Comparison of ENCODE assay signal across 2 cellular contexts in the genomic region with DNA sequence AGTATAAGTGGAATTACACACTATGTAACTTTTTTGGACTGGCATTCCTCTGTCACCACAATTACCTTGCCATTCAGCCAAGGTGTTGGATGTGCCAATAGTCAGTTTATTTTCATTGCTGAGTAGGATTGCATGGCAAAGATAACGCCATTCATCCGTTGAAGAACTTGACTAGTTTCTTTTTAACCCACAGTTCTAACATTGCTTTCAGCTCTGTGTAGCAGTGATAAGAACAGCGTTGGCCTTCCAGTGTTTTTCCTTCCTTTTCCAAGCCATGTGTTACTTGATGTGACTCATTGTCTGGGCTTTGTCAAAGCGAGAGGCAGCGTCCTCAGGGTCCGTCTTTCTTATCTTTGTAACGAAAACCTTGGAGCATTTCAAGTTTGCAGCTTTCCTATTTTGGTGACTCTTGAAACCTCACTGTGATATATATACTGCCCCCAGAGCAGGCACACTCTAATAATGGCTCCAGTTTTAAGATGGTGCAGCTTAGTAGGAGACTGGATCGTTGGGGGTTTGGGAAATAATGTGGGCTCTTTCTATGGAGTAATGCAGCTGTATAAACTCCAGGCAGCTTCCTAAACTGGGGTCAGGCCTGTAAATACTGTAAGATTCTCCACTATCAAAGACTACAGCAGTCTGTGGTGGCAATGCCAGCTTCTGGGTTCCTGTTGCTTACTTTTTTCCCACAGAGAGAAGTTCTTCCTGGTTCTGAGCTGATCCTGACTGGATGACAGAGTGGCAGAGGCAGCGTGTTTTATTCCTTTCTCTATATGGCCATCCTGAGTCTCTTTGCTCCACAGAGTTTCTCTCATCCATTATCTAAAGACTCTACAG.
TF ChIP-seq lines count a peak whose summit lies in the region.

No MANE protein-coding gene starts in this region.

TF ChIP-seq in SK-N-SH, 30 proteins besides CTCF, POLR2A, EP300 and RAD21:
- TF ChIP-seq FOXM1 (IDR thresholded peaks at IDR 0.05; ENCODE audit: low read depth) (no peak), TCF12 (IDR thresholded peaks at IDR 0.05) (peak; percentile 30; the same call in 1 of the 2 replicates), GATA2 (CRISPR knock-in tag; IDR thresholded peaks at IDR 0.05) (no peak)
TF ChIP-seq in SK-N-SH: peak in this region for 1.

TF ChIP-seq in HepG2, 621 proteins besides CTCF, POLR2A, EP300 and RAD21:
- no peak for TF ChIP-seq MXI1 (IDR thresholded peaks at IDR 0.05; ENCODE audit: borderline replicate concordance, low read depth, low read length)
- TF ChIP-seq, protein P1, sequence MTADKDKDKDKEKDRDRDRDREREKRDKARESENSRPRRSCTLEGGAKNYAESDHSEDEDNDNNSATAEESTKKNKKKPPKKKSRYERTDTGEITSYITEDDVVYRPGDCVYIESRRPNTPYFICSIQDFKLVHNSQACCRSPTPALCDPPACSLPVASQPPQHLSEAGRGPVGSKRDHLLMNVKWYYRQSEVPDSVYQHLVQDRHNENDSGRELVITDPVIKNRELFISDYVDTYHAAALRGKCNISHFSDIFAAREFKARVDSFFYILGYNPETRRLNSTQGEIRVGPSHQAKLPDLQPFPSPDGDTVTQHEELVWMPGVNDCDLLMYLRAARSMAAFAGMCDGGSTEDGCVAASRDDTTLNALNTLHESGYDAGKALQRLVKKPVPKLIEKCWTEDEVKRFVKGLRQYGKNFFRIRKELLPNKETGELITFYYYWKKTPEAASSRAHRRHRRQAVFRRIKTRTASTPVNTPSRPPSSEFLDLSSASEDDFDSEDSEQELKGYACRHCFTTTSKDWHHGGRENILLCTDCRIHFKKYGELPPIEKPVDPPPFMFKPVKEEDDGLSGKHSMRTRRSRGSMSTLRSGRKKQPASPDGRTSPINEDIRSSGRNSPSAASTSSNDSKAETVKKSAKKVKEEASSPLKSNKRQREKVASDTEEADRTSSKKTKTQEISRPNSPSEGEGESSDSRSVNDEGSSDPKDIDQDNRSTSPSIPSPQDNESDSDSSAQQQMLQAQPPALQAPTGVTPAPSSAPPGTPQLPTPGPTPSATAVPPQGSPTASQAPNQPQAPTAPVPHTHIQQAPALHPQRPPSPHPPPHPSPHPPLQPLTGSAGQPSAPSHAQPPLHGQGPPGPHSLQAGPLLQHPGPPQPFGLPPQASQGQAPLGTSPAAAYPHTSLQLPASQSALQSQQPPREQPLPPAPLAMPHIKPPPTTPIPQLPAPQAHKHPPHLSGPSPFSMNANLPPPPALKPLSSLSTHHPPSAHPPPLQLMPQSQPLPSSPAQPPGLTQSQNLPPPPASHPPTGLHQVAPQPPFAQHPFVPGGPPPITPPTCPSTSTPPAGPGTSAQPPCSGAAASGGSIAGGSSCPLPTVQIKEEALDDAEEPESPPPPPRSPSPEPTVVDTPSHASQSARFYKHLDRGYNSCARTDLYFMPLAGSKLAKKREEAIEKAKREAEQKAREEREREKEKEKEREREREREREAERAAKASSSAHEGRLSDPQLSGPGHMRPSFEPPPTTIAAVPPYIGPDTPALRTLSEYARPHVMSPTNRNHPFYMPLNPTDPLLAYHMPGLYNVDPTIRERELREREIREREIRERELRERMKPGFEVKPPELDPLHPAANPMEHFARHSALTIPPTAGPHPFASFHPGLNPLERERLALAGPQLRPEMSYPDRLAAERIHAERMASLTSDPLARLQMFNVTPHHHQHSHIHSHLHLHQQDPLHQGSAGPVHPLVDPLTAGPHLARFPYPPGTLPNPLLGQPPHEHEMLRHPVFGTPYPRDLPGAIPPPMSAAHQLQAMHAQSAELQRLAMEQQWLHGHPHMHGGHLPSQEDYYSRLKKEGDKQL (CRISPR knock-in tag; IDR thresholded peaks at IDR 0.05; ENCODE audit: low read depth), result no peak
- no peak for TF ChIP-seq ETV5 (CRISPR knock-in tag; IDR thresholded peaks at IDR 0.05; ENCODE audit: borderline replicate concordance)
- TF ChIP-seq KLF15 (CRISPR knock-in tag; IDR thresholded peaks at IDR 0.05; ENCODE audit: borderline replicate concordance), result no peak
- no peak for TF ChIP-seq ZNF790 (CRISPR knock-in tag; IDR thresholded peaks at IDR 0.05; ENCODE audit: borderline replicate concordance)
- TF ChIP-seq ZNF44 (CRISPR knock-in tag; IDR thresholded peaks at IDR 0.05), result no peak
- no peak for TF ChIP-seq ZSCAN25 (CRISPR knock-in tag; IDR thresholded peaks at IDR 0.05)
- no peak for TF ChIP-seq SNAI1 (CRISPR knock-in tag; IDR thresholded peaks at IDR 0.05; ENCODE audit: borderline replicate concordance)
- TF ChIP-seq RBM39 (IDR thresholded peaks at IDR 0.05; ENCODE audit: low read depth, low read length, poor library complexity, severe bottlenecking), result no peak
- TF ChIP-seq, protein P2, sequence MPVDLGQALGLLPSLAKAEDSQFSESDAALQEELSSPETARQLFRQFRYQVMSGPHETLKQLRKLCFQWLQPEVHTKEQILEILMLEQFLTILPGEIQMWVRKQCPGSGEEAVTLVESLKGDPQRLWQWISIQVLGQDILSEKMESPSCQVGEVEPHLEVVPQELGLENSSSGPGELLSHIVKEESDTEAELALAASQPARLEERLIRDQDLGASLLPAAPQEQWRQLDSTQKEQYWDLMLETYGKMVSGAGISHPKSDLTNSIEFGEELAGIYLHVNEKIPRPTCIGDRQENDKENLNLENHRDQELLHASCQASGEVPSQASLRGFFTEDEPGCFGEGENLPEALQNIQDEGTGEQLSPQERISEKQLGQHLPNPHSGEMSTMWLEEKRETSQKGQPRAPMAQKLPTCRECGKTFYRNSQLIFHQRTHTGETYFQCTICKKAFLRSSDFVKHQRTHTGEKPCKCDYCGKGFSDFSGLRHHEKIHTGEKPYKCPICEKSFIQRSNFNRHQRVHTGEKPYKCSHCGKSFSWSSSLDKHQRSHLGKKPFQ (CRISPR knock-in tag; IDR thresholded peaks at IDR 0.05; ENCODE audit: insufficient replicate concordance), result no peak
- TF ChIP-seq ZNF317 (CRISPR knock-in tag; IDR thresholded peaks at IDR 0.05), result no peak
- no peak for TF ChIP-seq KAT8 (CRISPR knock-in tag; IDR thresholded peaks at IDR 0.05)
TF ChIP-seq in HepG2: peak in this region for 0.
